In genomic region chr6:111503660-111504059, GRCh38 we compare ENCODE assay signal across 12 cellular contexts. TPM values are rescaled to one million over a fixed set of nuclear protein-coding genes. Genes with fewer than 3 reads are reported as not detected.
DNase-seq lines count a peak whose midpoint lies in the region; ATAC-seq and TF ChIP-seq lines count a peak whose summit lies in the region.
"Had no signal": no experiment of that assay in that cellular context is flagged by ENCODE, and none has a peak within 500 bp of the region (broad histone marks: within the 10 kb centered on the region; RNA-seq: fewer than 3 reads in every experiment).

No MANE protein-coding gene starts in this region.

- no peak for TF ChIP-seq POLR2A in esophagus muscularis mucosa (IDR thresholded peaks at IDR 0.05; ENCODE audit: low read depth)
- no peak for TF ChIP-seq POLR2A in sigmoid colon (IDR thresholded peaks at IDR 0.05)

- DNase-seq in NCI-H510A treated with DMSO at 0.1 percent for 48 hours (lab: John Stamatoyannopoulos, UW): peak; percentile 19
- DNase-seq in NCI-H510A (lab: John Stamatoyannopoulos, UW): no peak
- peak; percentile 61 for DNase-seq in NCI-H748 (lab: John Stamatoyannopoulos, UW; ENCODE audit: unreplicated experiment)
- no peak for DNase-seq in esophagus muscularis mucosa (ENCODE audit: extremely low spot score)
- no peak for DNase-seq in sigmoid colon
- no peak for DNase-seq in EL
- DNase-seq in SW 1271 (lab: John Stamatoyannopoulos, UW): no peak
- DNase-seq: cortex of kidney; stimulated activated CD4-positive, alpha-beta T cell treated with anti-CD3 and anti-CD28 coated beads, Interleukin-4, amount 100 ng/mL, for 1 hour; T-helper 1 cell had no signal

- no peak for TF ChIP-seq CTCF in esophagus muscularis mucosa (IDR thresholded peaks at IDR 0.05)
- no peak for TF ChIP-seq CTCF in sigmoid colon (IDR thresholded peaks at IDR 0.05)

- ATAC-seq in GM19463 (IDR thresholded peaks at IDR 0.05; ENCODE audit: unreplicated experiment): no peak
- ATAC-seq: stimulated activated memory B cell treated with anti-CD40 and anti-IgM and Interleukin-4, amounts not matched to agents 10 μg/mL and 1 μg/mL and 100 μg/mL, for 72 hours had no signal

- intact Hi-C loops in esophagus muscularis mucosa (cut with DNase I) (no loop called here), sigmoid colon (cut with DNase I) (no loop called here)

- peaks cover 0 to 8% (median 2%) of the 10 kb centered on the region in 4 donors for H3K36me3 ChIP-seq in esophagus muscularis mucosa
- no peaks in the 10 kb centered on the region for H3K36me3 ChIP-seq in sigmoid colon

- no peak overlapping the region for H3K4me3 ChIP-seq in esophagus muscularis mucosa
- H3K4me3 ChIP-seq in sigmoid colon: no peak overlapping the region

- H3K27ac ChIP-seq in esophagus muscularis mucosa (replicated peaks in 1 of 4) (peak overlapping the region in 3 of 4 donors; percentile 15 to 42 (median 17)), sigmoid colon (peak overlapping the region in 3 of 4 donors; percentile 34 to 62 (median 60))

- H3K27me3 ChIP-seq in esophagus muscularis mucosa (no peaks in the 10 kb centered on the region), sigmoid colon (no peaks in the 10 kb centered on the region)

- peaks cover 0 to 4% (median 0%) of the 10 kb centered on the region in 4 donors for H3K9me3 ChIP-seq in esophagus muscularis mucosa
- H3K9me3 ChIP-seq in sigmoid colon: no peaks in the 10 kb centered on the region

- 16% methylated on average over 2 of the region's 2 CpGs for WGBS in esophagus muscularis mucosa
- 21 to 49% methylated on average over 2 of the region's 2 CpGs for WGBS in sigmoid colon, 2 donors

- no peak for TF ChIP-seq EP300 in esophagus muscularis mucosa (IDR thresholded peaks at IDR 0.05)
- no peak for TF ChIP-seq EP300 in sigmoid colon (IDR thresholded peaks at IDR 0.05)

- H3K4me1 ChIP-seq in esophagus muscularis mucosa (peaks cover 0 to 15% (median 8%) of the 10 kb centered on the region in 4 donors), sigmoid colon (peaks cover 0 to 16% (median 3%) of the 10 kb centered on the region in 4 donors)

RNA-seq across cellular contexts. Expression of gene REV3L, which starts 20.6 kb away (rescaled TPM):
- total RNA-seq in esophagus muscularis mucosa (10 to 100 TPM; 38.9 to 50.4 (median 45.3) TPM), sigmoid colon (100 to 1,000 TPM in 1 of 4 donors, 10 to 100 TPM in 3; 72.1 to 122 (median 84.4) TPM)
- 1 to 10 TPM; 3.0 to 9.6 (median 8.9) TPM for polyA plus RNA-seq in sigmoid colon

Comparison
In these comparisons a context has a peak if more than half of its experiments do, and no peak if none do; other contexts are left out.
1. DNase-seq: peak in NCI-H510A treated with DMSO at 0.1 percent for 48 hours (single experiment) and NCI-H748 (single experiment); none in NCI-H510A (single experiment), esophagus muscularis mucosa (single experiment), sigmoid colon (single experiment), EL (single experiment) and SW 1271 (0 of 2).